8 cellular contexts compared by ENCODE assay signal in genomic region chr11:15800121-15800800, GRCh38.
A peak's percentile ranks its signal among the peaks of the same experiment; 100 is the strongest.
DNase-seq lines count a peak whose midpoint lies in the region; ATAC-seq and TF ChIP-seq lines count a peak whose summit lies in the region.

No MANE protein-coding gene starts in this region.

- DNase-seq in activated CD8-positive, alpha-beta T cell treated with anti-CD3 and anti-CD28 coated beads for 36 hours, result peak; percentile 7
- no peak for DNase-seq in activated CD8-positive, alpha-beta T cell treated with anti-CD3 and anti-CD28 coated beads, Interleukin-2, amount 10 ng/mL, durations not matched to agents 7 days and 5 days
- peak; percentile 95 for DNase-seq in amniotic epithelial cell (ENCODE audit: low read depth)
- DNase-seq in kidney glomerular epithelial cell (lab: John Stamatoyannopoulos, UW), result peak; percentile 39
- DNase-seq in tibial artery, result peak; percentile 70 to 80
- no peak for DNase-seq in ecto neural progenitor cell (ENCODE audit: low spot score)
- no peak for DNase-seq in activated gamma-delta T cell (lab: John Stamatoyannopoulos, UW)

- H3K4me3 ChIP-seq in tibial artery, result no peak overlapping the region

- CTCF ChIA-PET in activated CD8-positive, alpha-beta T cell treated with anti-CD3 and anti-CD28 coated beads for 36 hours (lab: Charles Lee), result no interaction called here
- CTCF ChIA-PET in activated CD8-positive, alpha-beta T cell treated with anti-CD3 and anti-CD28 coated beads, Interleukin-2, amount 10 ng/mL, durations not matched to agents 7 days and 5 days (lab: Charles Lee), result no interaction called here

- no peak overlapping the region for H3K4me3 Mint-ChIP-seq in activated CD8-positive, alpha-beta T cell treated with anti-CD3 and anti-CD28 coated beads for 36 hours
- H3K4me3 Mint-ChIP-seq in activated CD8-positive, alpha-beta T cell treated with anti-CD3 and anti-CD28 coated beads, Interleukin-2, amount 10 ng/mL, durations not matched to agents 7 days and 5 days, result no peak overlapping the region

- no peak overlapping the region for H3K27ac Mint-ChIP-seq in activated CD8-positive, alpha-beta T cell treated with anti-CD3 and anti-CD28 coated beads for 36 hours
- H3K27ac Mint-ChIP-seq in activated CD8-positive, alpha-beta T cell treated with anti-CD3 and anti-CD28 coated beads, Interleukin-2, amount 10 ng/mL, durations not matched to agents 7 days and 5 days, result no peak overlapping the region

- no peak for TF ChIP-seq CTCF in activated CD8-positive, alpha-beta T cell treated with anti-CD3 and anti-CD28 coated beads for 36 hours (IDR thresholded peaks at IDR 0.05)
- TF ChIP-seq CTCF in tibial artery (IDR thresholded peaks at IDR 0.05), result no peak

- no peak for ATAC-seq in activated CD8-positive, alpha-beta T cell treated with anti-CD3 and anti-CD28 coated beads for 36 hours
- no peak for ATAC-seq in activated CD8-positive, alpha-beta T cell treated with anti-CD3 and anti-CD28 coated beads, Interleukin-2, amount 10 ng/mL, durations not matched to agents 7 days and 5 days
- no peak for ATAC-seq in HG02759 (IDR thresholded peaks at IDR 0.05; ENCODE audit: unreplicated experiment)

- intact Hi-C loops in activated CD8-positive, alpha-beta T cell treated with anti-CD3 and anti-CD28 coated beads for 36 hours (cut with micrococcal nuclease), result no loop called here
- intact Hi-C loops in tibial artery (cut with DNase I; ENCODE audit: low total_unique reads), result no loop called here

- POLR2A ChIA-PET in activated CD8-positive, alpha-beta T cell treated with anti-CD3 and anti-CD28 coated beads for 36 hours (lab: Charles Lee), result no interaction called here
- POLR2A ChIA-PET in activated CD8-positive, alpha-beta T cell treated with anti-CD3 and anti-CD28 coated beads, Interleukin-2, amount 10 ng/mL, durations not matched to agents 7 days and 5 days (lab: Charles Lee), result no interaction called here

- no peaks in the 10 kb centered on the region for H3K27me3 ChIP-seq in tibial artery

- H3K27me3 Mint-ChIP-seq in activated CD8-positive, alpha-beta T cell treated with anti-CD3 and anti-CD28 coated beads for 36 hours, result peaks cover 1% of the 10 kb centered on the region
- H3K27me3 Mint-ChIP-seq in activated CD8-positive, alpha-beta T cell treated with anti-CD3 and anti-CD28 coated beads, Interleukin-2, amount 10 ng/mL, durations not matched to agents 7 days and 5 days (ENCODE audit: low read depth), result no peaks in the 10 kb centered on the region

- H3K4me1 ChIP-seq in tibial artery, result peaks cover 0 to 46% (median 13%) of the 10 kb centered on the region in 4 donors

- no peaks in the 10 kb centered on the region for H3K9me3 ChIP-seq in tibial artery

- H3K36me3 ChIP-seq in tibial artery, result no peaks in the 10 kb centered on the region

- H3K9me3 Mint-ChIP-seq in activated CD8-positive, alpha-beta T cell treated with anti-CD3 and anti-CD28 coated beads for 36 hours, result no peaks in the 10 kb centered on the region
- H3K9me3 Mint-ChIP-seq in activated CD8-positive, alpha-beta T cell treated with anti-CD3 and anti-CD28 coated beads, Interleukin-2, amount 10 ng/mL, durations not matched to agents 7 days and 5 days (ENCODE audit: insufficient read depth), result no peaks in the 10 kb centered on the region

- H3K4me1 Mint-ChIP-seq in activated CD8-positive, alpha-beta T cell treated with anti-CD3 and anti-CD28 coated beads for 36 hours (ENCODE audit: low read depth), result peaks cover 7% of the 10 kb centered on the region
- H3K4me1 Mint-ChIP-seq in activated CD8-positive, alpha-beta T cell treated with anti-CD3 and anti-CD28 coated beads, Interleukin-2, amount 10 ng/mL, durations not matched to agents 7 days and 5 days (ENCODE audit: low read depth), result no peaks in the 10 kb centered on the region

- no peaks in the 10 kb centered on the region for H3K36me3 Mint-ChIP-seq in activated CD8-positive, alpha-beta T cell treated with anti-CD3 and anti-CD28 coated beads for 36 hours (ENCODE audit: low read depth)
- H3K36me3 Mint-ChIP-seq in activated CD8-positive, alpha-beta T cell treated with anti-CD3 and anti-CD28 coated beads, Interleukin-2, amount 10 ng/mL, durations not matched to agents 7 days and 5 days (ENCODE audit: low read depth), result no peaks in the 10 kb centered on the region

- peak overlapping the region; percentile 31 to 66 for H3K27ac ChIP-seq in tibial artery

Comparison
In these comparisons a context has a peak if more than half of its experiments do, and no peak if none do; other contexts are left out.
1. DNase-seq: peak in activated CD8-positive, alpha-beta T cell treated with anti-CD3 and anti-CD28 coated beads for 36 hours (single experiment), amniotic epithelial cell (single experiment), kidney glomerular epithelial cell (single experiment) and tibial artery (2 of 2); none in activated CD8-positive, alpha-beta T cell treated with anti-CD3 and anti-CD28 coated beads, Interleukin-2, amount 10 ng/mL, durations not matched to agents 7 days and 5 days (single experiment), ecto neural progenitor cell (single experiment) and activated gamma-delta T cell (single experiment).